In the genomic region with DNA sequence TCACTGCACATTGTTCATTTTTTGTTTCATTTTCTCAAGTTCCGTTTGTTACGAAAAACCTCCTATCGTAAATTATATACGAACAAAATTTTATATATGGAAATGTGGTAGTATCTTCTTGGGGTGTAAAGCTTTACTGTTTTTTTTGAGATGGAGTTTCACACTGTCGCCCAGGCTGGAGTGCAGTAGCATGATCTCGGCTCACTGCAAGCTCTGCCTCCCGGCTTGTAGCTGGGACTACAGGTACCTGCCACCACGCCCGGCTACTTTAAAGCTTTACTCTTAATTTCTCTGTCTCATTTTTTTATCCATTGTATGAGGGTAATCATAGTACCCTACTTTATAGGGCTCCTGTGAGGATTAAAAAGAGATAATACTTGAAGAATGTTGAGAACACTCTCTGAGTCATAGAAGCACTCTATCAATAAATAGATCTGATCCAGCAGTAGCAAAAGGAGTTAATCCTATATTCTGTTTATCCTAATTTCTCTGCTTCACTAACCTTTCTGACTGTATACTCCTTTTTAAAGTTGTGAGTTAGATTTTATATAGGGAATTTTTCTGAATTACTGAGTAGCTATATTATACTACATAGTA, we compare ENCODE assay signal across 31 cellular contexts.
"Had no signal": no experiment of that assay in that cellular context is flagged by ENCODE, and none has a peak within 500 bp of the region (broad histone marks: within the 10 kb centered on the region; RNA-seq: fewer than 3 reads in every experiment).

No MANE protein-coding gene starts in this region.

- H3K9me3 ChIP-seq: pancreas, suprapubic skin had no signal

- H3K4me1 ChIP-seq: lower lobe of right lung, pancreas, psoas muscle, right atrium auricular region, suprapubic skin, tibial artery had no signal

- DNase-seq: activated CD4-positive, alpha-beta memory T cell treated with anti-CD3 and anti-CD28 coated beads for 36 hours; activated CD4-positive, alpha-beta T cell treated with anti-CD3 and anti-CD28 coated beads, Interleukin-2, amount 10 ng/mL, durations not matched to agents 24 days and 14 days; activated CD8-positive, alpha-beta memory T cell treated with anti-CD3 and anti-CD28 coated beads, Interleukin-2, amount 50 U/mL, for 4 hours; activated gamma-delta T cell; activated naive CD4-positive, alpha-beta T cell treated with anti-CD3 and anti-CD28 coated beads, Interleukin-2, amount 10 ng/mL, durations not matched to agents 7 days and 5 days; activated T-cell treated with anti-CD3 and anti-CD28 coated beads, Interleukin-2, amount 50 U/mL, for 1 hour; amygdala; caudate nucleus; endodermal cell; foreskin keratinocyte; heart right ventricle; left lung; lower lobe of right lung; mesenchymal stem cell; nucleus accumbens; pancreas; psoas muscle; stimulated activated CD4-positive, alpha-beta T cell treated with anti-CD3 and anti-CD28 coated beads, Interleukin-1b, Interleukin-23, amount 100 ng/mL, for 48 hours; stimulated activated CD4-positive, alpha-beta T cell treated with anti-CD3 and anti-CD28 coated beads, Interleukin-4, amount 100 ng/mL, for 4 hours; stimulated activated CD8-positive, alpha-beta memory T cell treated with anti-CD3 and anti-CD28 coated beads, Interleukin-4, amount 100 ng/mL, for 48 hours; T-helper 9 cell; tibial artery; WERI-Rb-1 had no signal

- H3K27ac Mint-ChIP-seq: activated CD4-positive, alpha-beta memory T cell treated with anti-CD3 and anti-CD28 coated beads for 36 hours; activated CD4-positive, alpha-beta T cell treated with anti-CD3 and anti-CD28 coated beads, Interleukin-2, amount 10 ng/mL, durations not matched to agents 24 days and 14 days; activated T-helper 1 cell treated with anti-CD3 and anti-CD28 coated beads, Interleukin-12 subunit alpha, Interleukin-12 subunit beta, Interleukin-2, Interleukin-4 antibody, amounts not matched to agents 30 ng/mL and 10 ng/mL and 1 ng/mL, durations not matched to agents 14 hours and 24 hours and 36 hours; endodermal cell; stimulated activated memory B cell treated with anti-CD40 and anti-IgM and Interleukin-4, amounts not matched to agents 10 μg/mL and 1 μg/mL and 100 μg/mL, for 72 hours had no signal

- H3K27me3 Mint-ChIP-seq: activated CD4-positive, alpha-beta memory T cell treated with anti-CD3 and anti-CD28 coated beads for 36 hours; activated CD4-positive, alpha-beta T cell treated with anti-CD3 and anti-CD28 coated beads, Interleukin-2, amount 10 ng/mL, durations not matched to agents 24 days and 14 days; activated naive CD4-positive, alpha-beta T cell treated with anti-CD3 and anti-CD28 coated beads, Interleukin-2, amount 10 ng/mL, durations not matched to agents 7 days and 5 days; stimulated activated memory B cell treated with anti-CD40 and anti-IgM and Interleukin-4, amounts not matched to agents 10 μg/mL and 1 μg/mL and 100 μg/mL, for 72 hours had no signal

- ATAC-seq: activated CD4-positive, CD25-positive, alpha-beta regulatory T cell treated with anti-CD3 and anti-CD28 coated beads, Interleukin-2, amount 50 U/mL, for 24 hours; esophagus mucosa; foreskin keratinocyte; heart right ventricle; left lung; lower lobe of right lung; pancreas; psoas muscle; stimulated activated memory B cell treated with anti-CD40 and anti-IgM and Interleukin-4, amounts not matched to agents 10 μg/mL and 1 μg/mL and 100 μg/mL, for 72 hours had no signal

- H3K27ac ChIP-seq: foreskin keratinocyte, heart right ventricle, left lung, lower lobe of right lung, pancreas, psoas muscle, right atrium auricular region, suprapubic skin, tibial artery, WERI-Rb-1 had no signal

- H3K27me3 ChIP-seq: foreskin keratinocyte, heart right ventricle, left lung, pancreas, right atrium auricular region, suprapubic skin, tibial artery had no signal

- H3K4me3 Mint-ChIP-seq: activated CD4-positive, alpha-beta memory T cell treated with anti-CD3 and anti-CD28 coated beads for 36 hours; activated CD4-positive, alpha-beta T cell treated with anti-CD3 and anti-CD28 coated beads, Interleukin-2, amount 10 ng/mL, durations not matched to agents 24 days and 14 days; activated naive CD4-positive, alpha-beta T cell treated with anti-CD3 and anti-CD28 coated beads, Interleukin-2, amount 10 ng/mL, durations not matched to agents 7 days and 5 days; activated T-helper 1 cell treated with anti-CD3 and anti-CD28 coated beads, Interleukin-12 subunit alpha, Interleukin-12 subunit beta, Interleukin-2, Interleukin-4 antibody, amounts not matched to agents 30 ng/mL and 10 ng/mL and 1 ng/mL, durations not matched to agents 14 hours and 24 hours and 36 hours; endodermal cell; stimulated activated memory B cell treated with anti-CD40 and anti-IgM and Interleukin-4, amounts not matched to agents 10 μg/mL and 1 μg/mL and 100 μg/mL, for 72 hours had no signal

- H3K9me3 Mint-ChIP-seq: stimulated activated memory B cell treated with anti-CD40 and anti-IgM and Interleukin-4, amounts not matched to agents 10 μg/mL and 1 μg/mL and 100 μg/mL, for 72 hours had no signal

- H3K4me3 ChIP-seq: lower lobe of right lung, pancreas, psoas muscle, right atrium auricular region, smooth muscle cell, suprapubic skin, tibial artery had no signal

- H3K36me3 ChIP-seq: left lung, lower lobe of right lung, pancreas had no signal

- FAIRE-seq: pancreas, TTC549 had no signal
